1 cellular context compared by ENCODE assay signal in the genomic region with DNA sequence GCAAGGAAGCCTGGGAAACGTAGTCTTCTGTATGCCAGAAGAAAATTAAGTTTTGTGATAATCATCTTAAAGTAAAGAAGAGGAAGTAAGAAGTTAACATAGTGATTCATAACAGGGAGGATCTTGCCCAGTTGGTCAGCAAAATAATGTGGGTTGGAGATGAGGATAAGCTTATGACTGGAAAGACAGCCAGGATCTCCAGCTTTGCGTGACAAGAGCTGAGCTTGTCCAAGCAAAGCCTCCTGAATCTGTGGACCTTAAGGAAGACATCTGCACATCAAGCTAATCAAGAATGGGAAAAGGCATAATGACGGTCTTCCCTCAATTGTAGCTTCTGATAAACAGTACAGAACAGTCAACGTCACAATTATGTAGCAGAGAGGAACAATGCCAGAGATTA.
TF ChIP-seq lines count a peak whose summit lies in the region.

No MANE protein-coding gene starts in this region.

TF ChIP-seq in A549, 52 proteins besides CTCF, POLR2A, EP300 and RAD21 (continued from another document):
- TF ChIP-seq, protein P1, sequence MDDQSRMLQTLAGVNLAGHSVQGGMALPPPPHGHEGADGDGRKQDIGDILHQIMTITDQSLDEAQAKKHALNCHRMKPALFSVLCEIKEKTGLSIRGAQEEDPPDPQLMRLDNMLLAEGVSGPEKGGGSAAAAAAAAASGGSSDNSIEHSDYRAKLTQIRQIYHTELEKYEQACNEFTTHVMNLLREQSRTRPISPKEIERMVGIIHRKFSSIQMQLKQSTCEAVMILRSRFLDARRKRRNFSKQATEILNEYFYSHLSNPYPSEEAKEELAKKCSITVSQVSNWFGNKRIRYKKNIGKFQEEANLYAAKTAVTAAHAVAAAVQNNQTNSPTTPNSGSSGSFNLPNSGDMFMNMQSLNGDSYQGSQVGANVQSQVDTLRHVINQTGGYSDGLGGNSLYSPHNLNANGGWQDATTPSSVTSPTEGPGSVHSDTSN (IDR thresholded peaks at IDR 0.05): no peak
- TF ChIP-seq CEBPB (IDR thresholded peaks at IDR 0.05) (no peak), ZNF302 (CRISPR knock-in tag; IDR thresholded peaks at IDR 0.05) (no peak)
